ENCODE assay signal across 9 cellular contexts in genomic region chr16:81940781-81941560, GRCh38.
DNase-seq lines count a peak whose midpoint lies in the region; ATAC-seq, FAIRE-seq and TF ChIP-seq lines count a peak whose summit lies in the region.
"Had no signal": no experiment of that assay in that cellular context is flagged by ENCODE, and none has a peak within 500 bp of the region (broad histone marks: within the 10 kb centered on the region; RNA-seq: fewer than 3 reads in every experiment).

No MANE protein-coding gene starts in this region.

- H2AK5ac ChIP-seq in IMR-90 (ENCODE audit: low read depth, low read length), result no peak overlapping the region

- H4K20me1 ChIP-seq in IMR-90 (ENCODE audit: insufficient read depth, low read length), result no peaks in the 10 kb centered on the region

- TF ChIP-seq POLR2A in IMR-90 (IDR thresholded peaks at IDR 0.05; ENCODE audit: low read depth, low read length), result no peak

- H3K9me1 ChIP-seq in IMR-90 (ENCODE audit: insufficient read depth, low read length), result no peaks in the 10 kb centered on the region; the same call in 1 of the 2 replicates

- intact Hi-C loops in IMR-90 (cut with micrococcal nuclease), result loop anchor here (1.0 to 5.0 kb wide), 3 partner anchors 289 to 516 kb away; no protein-coding TSS in a partner anchor

- H2BK15ac ChIP-seq in IMR-90 (ENCODE audit: low read depth, low read length), result no peak overlapping the region

- H2AFZ ChIP-seq in IMR-90 (replicated peaks; ENCODE audit: low read length, poor library complexity), result no peak overlapping the region

- dilution Hi-C loops in IMR-90 (cut with HindIII; ENCODE audit: low sequenced_read_pairs, unreplicated experiment), result no loop called here

- peak; percentile 61 for ATAC-seq in IMR-90 (ENCODE audit: low read depth)
- ATAC-seq in foreskin keratinocyte, result peak; percentile 62
- ATAC-seq in GM18873 (IDR thresholded peaks at IDR 0.05; ENCODE audit: low FRiP score, unreplicated experiment), result no peak
- no peak for ATAC-seq in HG02852 (IDR thresholded peaks at IDR 0.05; ENCODE audit: unreplicated experiment)

- H3K14ac ChIP-seq in IMR-90 (replicated peaks; ENCODE audit: low read depth, low read length), result no peak overlapping the region

- H3K9me3 ChIP-seq in IMR-90 (ENCODE audit: control insufficient read depth, insufficient read depth, low read length), result no peaks in the 10 kb centered on the region
- no peaks in the 10 kb centered on the region for H3K9me3 ChIP-seq in SK-N-MC (ENCODE audit: low read depth, low read length)

- peak; percentile 67 for TF ChIP-seq CTCF in D721Med (IDR thresholded peaks at IDR 0.05; ENCODE audit: insufficient read depth, missing control alignments)
- TF ChIP-seq CTCF in IMR-90 (conservative IDR thresholded peaks at IDR 0.05; ENCODE audit: low read depth, low read length), result peak; percentile 60
- TF ChIP-seq CTCF in foreskin keratinocyte (conservative IDR thresholded peaks at IDR 0.05), result peak; percentile 84

- FAIRE-seq in D721Med (lab: Jason Lieb, UNC), result no peak

- H4K91ac ChIP-seq in IMR-90 (ENCODE audit: insufficient read depth, low read depth, low read length), result no peak overlapping the region

- no peak overlapping the region for H3K4me2 ChIP-seq in IMR-90 (ENCODE audit: low read depth, low read length)

- POLR2A ChIA-PET in IMR-90 (lab: Charles Lee; ENCODE audit: unreplicated experiment), result no interaction called here

- peak; percentile 65 for TF ChIP-seq RAD21 in IMR-90 (IDR thresholded peaks at IDR 0.05; ENCODE audit: low read length)

- no peak overlapping the region for H3K56ac ChIP-seq in IMR-90 (ENCODE audit: extremely low read depth, insufficient read depth, low read length)

- WGBS in IMR-90 (ENCODE audit: extremely low coverage in 2 of 2, insufficient read length in 1 of 2), 2 experiments, result 58% methylated on average over 2 of the region's 3 CpGs; no CpG with 5 or more reads in 1 of the 2 experiments

- no peak overlapping the region for H2BK120ac ChIP-seq in IMR-90 (ENCODE audit: low read depth, low read length)

- no TSS peak for BruUV-seq in IMR-90 (replicated peaks; lab: Mats Ljungman, UMichigan)

- no peak overlapping the region for H3K18ac ChIP-seq in IMR-90 (ENCODE audit: low read depth, low read length)

- no peak overlapping the region for H2AK9ac ChIP-seq in IMR-90 (replicated peaks; ENCODE audit: low read depth, low read length, poor library complexity)

- H3K9ac ChIP-seq in IMR-90 (ENCODE audit: low read depth, low read length), result no peak overlapping the region
- no peak overlapping the region for H3K9ac ChIP-seq in SK-N-MC (ENCODE audit: insufficient read length)

- H3K27me3 ChIP-seq in IMR-90 (ENCODE audit: control insufficient read depth, insufficient read depth, low read length) (peaks cover 13% of the 10 kb centered on the region), foreskin keratinocyte (no peaks in the 10 kb centered on the region)

- H3K4me3 ChIP-seq in IMR-90 (ENCODE audit: insufficient read depth, low read depth, low read length) (no peak overlapping the region), SK-N-MC (no peak overlapping the region)

- H2BK5ac ChIP-seq in IMR-90 (ENCODE audit: low read depth, low read length, poor library complexity, severe bottlenecking), result no peak overlapping the region

- no peak for DNase-seq in D721Med (ENCODE audit: insufficient read length, low spot score)
- DNase-seq in IMR-90, result peak; percentile 64
- DNase-seq in SK-N-MC (ENCODE audit: low read depth, low spot score), result peak; percentile 37
- peak in 1 of 2 donors; percentile 61 for DNase-seq in foreskin keratinocyte
- peak; percentile 12 for DNase-seq in smooth muscle cell of the brain vasculature (ENCODE audit: low read depth, low spot score)
- DNase-seq in T-helper 9 cell, result no peak
- DNase-seq: right cardiac atrium had no signal

- H3K27ac ChIP-seq in IMR-90 (ENCODE audit: insufficient read depth, low read length), result no peak overlapping the region
- H3K27ac ChIP-seq in SK-N-MC, result no peak overlapping the region
- no peak overlapping the region for H3K27ac ChIP-seq in foreskin keratinocyte

- in situ Hi-C loops in IMR-90 (cut with MboI; ENCODE audit: low sequenced_read_pairs), result loop anchor here (5.0 kb wide), 1 partner anchor 286 kb away; no protein-coding TSS in a partner anchor

- H4K5ac ChIP-seq in IMR-90 (ENCODE audit: low read depth, low read length), result no peak overlapping the region

- no peaks in the 10 kb centered on the region for H3K79me1 ChIP-seq in IMR-90 (ENCODE audit: low read depth in 1 of 2, low read length in 2 of 2)

- no peak overlapping the region for H3K4ac ChIP-seq in IMR-90 (ENCODE audit: low read depth, low read length)

- no peak overlapping the region for H2BK20ac ChIP-seq in IMR-90 (ENCODE audit: low read depth, low read length)

- no peaks in the 10 kb centered on the region for H3K36me3 ChIP-seq in IMR-90 (ENCODE audit: control insufficient read depth, insufficient read depth, low read length)
- no peaks in the 10 kb centered on the region for H3K36me3 ChIP-seq in SK-N-MC (ENCODE audit: insufficient read depth, low read length)

- H3K4me1 ChIP-seq in IMR-90 (ENCODE audit: control insufficient read depth, insufficient read depth, low read length) (peaks cover 3% of the 10 kb centered on the region), foreskin keratinocyte (peaks cover 4% of the 10 kb centered on the region)

- CTCF ChIA-PET in IMR-90 (lab: Yijun Ruan, JAX), result interaction anchor here (0.8 to 3.4 kb wide), 3 partner anchors 18 to 289 kb away, joined by 3 to 11 read pairs (median 4); no protein-coding TSS in a partner anchor

- no peak overlapping the region for H3K23ac ChIP-seq in IMR-90 (ENCODE audit: low read depth, low read length)

- no peak overlapping the region for H4K8ac ChIP-seq in IMR-90 (ENCODE audit: low read depth in 2 of 2, low read length in 2 of 2)

TF ChIP-seq in IMR-90, 13 proteins besides CTCF, POLR2A, EP300 and RAD21:
- no peak for TF ChIP-seq USF2 (IDR thresholded peaks at IDR 0.05; ENCODE audit: low read depth, low read length)
- peak; percentile 46 for TF ChIP-seq SMC3 (IDR thresholded peaks at IDR 0.05; ENCODE audit: low read depth, low read length)
- no peak for TF ChIP-seq RCOR1 (IDR thresholded peaks at IDR 0.05; ENCODE audit: insufficient replicate concordance, low read length)

Comparison
In these comparisons a context has a peak if more than half of its experiments do, and no peak if none do; other contexts are left out.
1. DNase-seq: peak in IMR-90 (single experiment), SK-N-MC (single experiment) and smooth muscle cell of the brain vasculature (single experiment); none in D721Med (single experiment) and T-helper 9 cell (single experiment).
2. ATAC-seq: peak in IMR-90 (single experiment) and foreskin keratinocyte (single experiment); none in GM18873 (single experiment) and HG02852 (single experiment).
3. Peak in every context shown above with its lines, with median percentiles within 50 percentile points of each other: CTCF ChIP-seq.